In genomic region chr20:10076126-10077080, GRCh38 we compare ENCODE assay signal across 12 cellular contexts. TPM values are rescaled to one million over a fixed set of nuclear protein-coding genes. Genes with fewer than 3 reads are reported as not detected.
DNase-seq lines count a peak whose midpoint lies in the region; ATAC-seq and TF ChIP-seq lines count a peak whose summit lies in the region.
"Had no signal": no experiment of that assay in that cellular context is flagged by ENCODE, and none has a peak within 500 bp of the region (broad histone marks: within the 10 kb centered on the region; RNA-seq: fewer than 3 reads in every experiment).

No MANE protein-coding gene starts in this region.

- no peak for TF ChIP-seq CTCF in VCaP (conservative IDR thresholded peaks at IDR 0.05)

- DNase-seq in HT1080 (ENCODE audit: low read depth) (peak; percentile 89), glomerular endothelial cell (ENCODE audit: extremely low read depth, low read depth, low spot score) (peak; percentile 93), renal cortical epithelial cell (ENCODE audit: low read depth) (peak; percentile 46), T-helper 1 cell (no peak), NCI-H187 treated with DMSO at 0.1 percent for 48 hours (lab: John Stamatoyannopoulos, UW) (no peak)
- DNase-seq: activated T-cell treated with anti-CD3 and anti-CD28 coated beads, Interleukin-2, amount 50 U/mL, for 48 hours; BE2C; kidney; NCI-H510A had no signal

- H3K27ac ChIP-seq in VCaP: peak overlapping the region; percentile 81
- H3K27ac ChIP-seq: SK-N-MC had no signal

- ATAC-seq in GM18870 (IDR thresholded peaks at IDR 0.05; ENCODE audit: unreplicated experiment): no peak

RNA-seq across cellular contexts. Expression of gene ANKEF1, which starts 41.6 kb away (rescaled TPM):
- 4.3 and 7.4 TPM in 2 replicates for total RNA-seq in HT1080 (2014; rRNA removed; shearing (Covaris generic))
- 4.6 and 4.7 TPM in 2 replicates for polyA plus RNA-seq in HT1080 (2015; cell fraction: cytosol; rRNA removed)
- 3.6 and 3.8 TPM in 2 replicates for polyA plus RNA-seq in HT1080 (2015; cell fraction: nucleus; rRNA removed)
- 1.8 and 2.0 TPM in 2 replicates for total RNA-seq in glomerular endothelial cell
- total RNA-seq in renal cortical epithelial cell: 5.2 and 11.5 TPM in 2 replicates

Comparison
In these comparisons a context has a peak if more than half of its experiments do, and no peak if none do; other contexts are left out.
1. DNase-seq: peak in HT1080 (single experiment), glomerular endothelial cell (single experiment) and renal cortical epithelial cell (single experiment); none in T-helper 1 cell (0 of 5) and NCI-H187 treated with DMSO at 0.1 percent for 48 hours (single experiment).